ENCODE assay signal across 1 cellular context in the genomic region with DNA sequence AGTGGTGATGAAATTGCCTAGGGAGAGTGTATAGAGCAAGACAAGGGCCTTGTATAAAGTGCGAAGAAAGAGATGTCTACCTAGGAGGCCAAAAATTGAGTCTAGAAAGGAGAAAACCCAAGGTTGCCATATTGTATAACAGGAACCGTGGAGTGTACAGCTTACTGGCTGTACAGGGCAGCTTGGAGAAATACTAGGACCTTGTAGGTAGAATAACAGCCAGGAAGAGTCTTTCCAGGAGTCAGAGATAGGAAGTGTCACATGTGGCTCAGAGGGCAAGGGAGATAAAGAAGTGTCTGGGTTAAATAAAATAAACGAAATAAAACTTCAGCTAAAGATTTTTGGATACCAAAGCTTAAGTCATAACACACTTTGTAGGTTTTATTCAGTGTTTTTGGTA.
TF ChIP-seq lines count a peak whose summit lies in the region.

No MANE protein-coding gene starts in this region.

TF ChIP-seq in K562, 482 proteins besides CTCF, POLR2A, EP300 and RAD21:
- TF ChIP-seq, protein P1, sequence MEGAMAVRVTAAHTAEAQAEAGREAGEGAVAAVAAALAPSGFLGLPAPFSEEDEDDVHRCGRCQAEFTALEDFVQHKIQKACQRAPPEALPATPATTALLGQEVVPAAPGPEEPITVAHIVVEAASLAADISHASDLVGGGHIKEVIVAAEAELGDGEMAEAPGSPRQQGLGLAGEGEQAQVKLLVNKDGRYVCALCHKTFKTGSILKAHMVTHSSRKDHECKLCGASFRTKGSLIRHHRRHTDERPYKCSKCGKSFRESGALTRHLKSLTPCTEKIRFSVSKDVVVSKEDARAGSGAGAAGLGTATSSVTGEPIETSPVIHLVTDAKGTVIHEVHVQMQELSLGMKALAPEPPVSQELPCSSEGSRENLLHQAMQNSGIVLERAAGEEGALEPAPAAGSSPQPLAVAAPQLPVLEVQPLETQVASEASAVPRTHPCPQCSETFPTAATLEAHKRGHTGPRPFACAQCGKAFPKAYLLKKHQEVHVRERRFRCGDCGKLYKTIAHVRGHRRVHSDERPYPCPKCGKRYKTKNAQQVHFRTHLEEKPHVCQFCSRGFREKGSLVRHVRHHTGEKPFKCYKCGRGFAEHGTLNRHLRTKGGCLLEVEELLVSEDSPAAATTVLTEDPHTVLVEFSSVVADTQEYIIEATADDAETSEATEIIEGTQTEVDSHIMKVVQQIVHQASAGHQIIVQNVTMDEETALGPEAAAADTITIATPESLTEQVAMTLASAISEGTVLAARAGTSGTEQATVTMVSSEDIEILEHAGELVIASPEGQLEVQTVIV (CRISPR knock-in tag; IDR thresholded peaks at IDR 0.05; ENCODE audit: borderline replicate concordance): no peak
